Comparison of ENCODE assay signal across 8 cellular contexts in the genomic region with DNA sequence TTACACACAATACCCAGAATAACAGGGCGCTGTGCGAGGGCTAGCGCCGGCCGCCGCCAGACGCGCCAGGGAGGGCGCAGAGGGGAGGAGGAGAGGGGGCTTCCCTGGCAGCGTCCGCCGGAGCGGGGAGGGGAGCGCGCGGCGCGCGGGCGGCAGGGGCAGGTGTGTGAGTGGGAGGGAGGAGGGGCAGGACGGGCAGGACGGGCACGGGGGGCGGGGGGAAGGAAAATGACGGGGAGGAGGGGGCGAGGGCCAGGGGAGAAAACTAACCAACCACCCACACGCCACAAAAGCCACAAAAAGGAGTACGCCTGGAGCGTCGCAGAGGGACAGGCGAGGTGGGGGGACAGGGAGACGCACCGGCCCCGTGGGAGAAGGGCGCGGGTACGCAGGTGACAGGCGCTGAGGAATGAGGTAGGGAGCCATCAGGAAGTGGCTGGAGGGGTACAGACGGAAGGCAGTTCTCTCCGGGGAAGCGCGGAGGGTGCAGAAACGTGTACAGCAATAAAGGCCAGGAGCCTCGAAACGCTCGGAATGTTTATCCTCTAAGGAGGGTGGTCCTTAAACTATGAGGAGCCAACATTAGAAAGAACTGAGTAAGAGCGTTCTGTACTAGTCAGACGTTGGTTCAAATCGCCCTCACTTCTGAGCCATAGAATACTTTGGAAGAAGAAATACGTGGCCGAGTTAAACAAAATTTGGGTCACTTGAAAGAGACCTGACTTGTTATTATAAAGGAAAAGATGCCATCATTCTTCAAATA. TPM values are rescaled to one million over a fixed set of nuclear protein-coding genes. Genes with fewer than 3 reads are reported as not detected.
DNase-seq lines count a peak whose midpoint lies in the region; ATAC-seq and TF ChIP-seq lines count a peak whose summit lies in the region.

No MANE protein-coding gene starts in this region.

- peak overlapping the region; percentile 97 for H3K4me2 ChIP-seq in OCI-LY3 (ENCODE audit: low read length)

- H3K4me3 ChIP-seq in OCI-LY3 (ENCODE audit: low read length) (peak overlapping the region; percentile 98), urinary bladder (ENCODE audit: low read depth, low read length) (peak overlapping the region; percentile 93)

- H3K36me3 ChIP-seq in OCI-LY3 (replicated peaks; ENCODE audit: low read depth, low read length) (peaks cover under 1% of the 10 kb centered on the region), urinary bladder (ENCODE audit: insufficient read depth) (peaks cover under 1% of the 10 kb centered on the region)

- WGBS in urinary bladder: 2% methylated on average over 51 of the region's 51 CpGs

- peaks cover 21% of the 10 kb centered on the region for H3K27me3 ChIP-seq in OCI-LY3 (ENCODE audit: low read depth, low read length)

- H3K4me1 ChIP-seq in OCI-LY3 (ENCODE audit: low read length) (peaks cover 20% of the 10 kb centered on the region), urinary bladder (ENCODE audit: insufficient read depth) (no peaks in the 10 kb centered on the region)

- intact Hi-C loops in head of caudate nucleus (cut with DNase I): no loop called here
- intact Hi-C loops in posterior cingulate gyrus (cut with DNase I): loop anchor here (2.0 kb wide), 1 partner anchor 21 kb away; no protein-coding TSS in a partner anchor

- H3K27ac ChIP-seq in OCI-LY3 (ENCODE audit: low read length): peak overlapping the region; percentile 49; the same call in 1 of the 2 replicates
- peak overlapping the region; percentile 89 for H3K27ac ChIP-seq in urinary bladder (ENCODE audit: low read depth)

- no peaks in the 10 kb centered on the region for H3K9me3 ChIP-seq in OCI-LY3 (ENCODE audit: insufficient read depth, low read length)

- DNase-seq in activated CD8-positive, alpha-beta memory T cell treated with anti-CD3 and anti-CD28 coated beads for 1 hour (ENCODE audit: extremely low read depth in 1 of 2, low read depth in 1 of 2): peak; percentile 51 to 63
- DNase-seq in activated CD8-positive, alpha-beta memory T cell treated with anti-CD3 and anti-CD28 coated beads, Interleukin-2, amount 50 U/mL, for 48 hours: no peak
- peak; percentile 88 for DNase-seq in activated effector memory CD4-positive, alpha-beta T cell treated with anti-CD3 and anti-CD28 coated beads, Interleukin-2, amount 50 U/mL, for 16 hours
- DNase-seq in head of caudate nucleus (peak in 28 of 42 donors; percentile 20 to 75 (median 52)), posterior cingulate gyrus (peak in 8 of 10 donors; percentile 27 to 87 (median 48))

- peak overlapping the region; percentile 95 for H3K9ac ChIP-seq in OCI-LY3 (ENCODE audit: low read length)

- peak overlapping the region; percentile 95 for H2AFZ ChIP-seq in OCI-LY3 (ENCODE audit: low read depth, low read length)

- ATAC-seq in HG03039 (IDR thresholded peaks at IDR 0.05; ENCODE audit: unreplicated experiment): no peak

- peaks cover 6% of the 10 kb centered on the region; the same call in 1 of the 2 replicates for H3K79me2 ChIP-seq in OCI-LY3 (ENCODE audit: low read length)

- no peak for TF ChIP-seq CTCF in OCI-LY3 (IDR thresholded peaks at IDR 0.05; ENCODE audit: low read depth, low read length)

- no peaks in the 10 kb centered on the region for H4K20me1 ChIP-seq in OCI-LY3 (ENCODE audit: insufficient read depth, low read length)

RNA-seq across cellular contexts. Expression of a gene that starts 0.7 kb away (rescaled TPM):
- total RNA-seq in urinary bladder: 74.2 TPM
- polyA plus RNA-seq in urinary bladder: 40.3 TPM
